Comparison of ENCODE assay signal across 8 cellular contexts in the genomic region with DNA sequence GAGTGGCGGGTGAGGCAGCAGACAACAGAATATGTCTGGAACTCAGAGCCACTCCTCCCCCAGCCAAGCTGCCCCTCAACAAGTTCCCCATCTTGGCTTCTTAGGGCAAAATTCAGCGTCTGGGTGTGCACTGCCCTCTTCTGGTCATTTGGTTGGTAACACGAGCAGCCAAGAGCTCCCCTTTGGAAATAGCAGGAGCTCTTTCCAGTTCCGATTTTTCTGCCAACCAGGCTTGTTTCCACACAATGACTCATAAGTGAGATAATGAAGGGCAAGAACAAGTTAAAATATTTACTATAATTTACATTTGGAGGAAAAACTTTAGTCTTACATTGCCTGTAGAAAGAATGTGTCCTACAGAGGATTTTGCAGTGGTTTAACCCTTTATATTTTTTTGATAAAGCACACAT.
DNase-seq lines count a peak whose midpoint lies in the region; ATAC-seq and TF ChIP-seq lines count a peak whose summit lies in the region.

No MANE protein-coding gene starts in this region.

- peak; percentile 77 for TF ChIP-seq CTCF in AG04449 (IDR thresholded peaks at IDR 0.05; ENCODE audit: insufficient read depth, low read length, missing control alignments)
- peak; percentile 80 for TF ChIP-seq CTCF in GM12864 (IDR thresholded peaks at IDR 0.05; ENCODE audit: low read depth, low read length, missing control alignments)
- TF ChIP-seq CTCF in OCI-LY3 (IDR thresholded peaks at IDR 0.05; ENCODE audit: low read depth, low read length) = peak; percentile 71
- TF ChIP-seq CTCF in ascending aorta (IDR thresholded peaks at IDR 0.05) = peak; percentile 59 to 81 (median 67)
- peak; percentile 87 for TF ChIP-seq CTCF in retinal pigment epithelial cell (conservative IDR thresholded peaks at IDR 0.05; ENCODE audit: low read depth, low read length)

- H3K36me3 ChIP-seq in OCI-LY3 (replicated peaks; ENCODE audit: low read depth, low read length) (no peaks in the 10 kb centered on the region), ascending aorta (no peaks in the 10 kb centered on the region)

- H3K79me2 ChIP-seq in OCI-LY3 (ENCODE audit: low read length) = no peaks in the 10 kb centered on the region

- no peak overlapping the region for H3K4me2 ChIP-seq in OCI-LY3 (ENCODE audit: low read length)

- DNase-seq in AG04449 (ENCODE audit: low read depth, low spot score) (peak; percentile 60), GM12864 (ENCODE audit: low read depth) (peak; percentile 15), HuH-7 (ENCODE audit: low spot score) (peak; percentile 54), ascending aorta (ENCODE audit: low spot score in 2 of 2) (peak in 1 of 2 donors; percentile 79), hepatic stellate cell (ENCODE audit: low spot score) (peak; percentile 62), retinal pigment epithelial cell (ENCODE audit: low read depth) (peak; percentile 44)

- H3K27ac ChIP-seq in OCI-LY3 (ENCODE audit: low read length) = no peak overlapping the region
- no peak overlapping the region for H3K27ac ChIP-seq in ascending aorta

- CTCF ChIA-PET in AG04449 (lab: Yijun Ruan, JAX) = interaction anchor here (0.6 to 20.7 kb wide), 48 partner anchors 9 to 1294 kb away, joined by 3 to 427 read pairs (median 5); no protein-coding TSS in a partner anchor

- no peaks in the 10 kb centered on the region for H3K4me1 ChIP-seq in OCI-LY3 (ENCODE audit: low read length)
- H3K4me1 ChIP-seq in ascending aorta = no peaks in the 10 kb centered on the region

- no peak overlapping the region for H2AFZ ChIP-seq in OCI-LY3 (ENCODE audit: low read depth, low read length)

- no peak overlapping the region for H3K4me3 ChIP-seq in AG04449 (ENCODE audit: low read depth, low read length)
- H3K4me3 ChIP-seq in GM12864 (ENCODE audit: low read depth, low read length) = no peak overlapping the region
- H3K4me3 ChIP-seq in OCI-LY3 (ENCODE audit: low read length) = no peak overlapping the region
- H3K4me3 ChIP-seq in ascending aorta = no peak overlapping the region
- no peak overlapping the region for H3K4me3 ChIP-seq in retinal pigment epithelial cell (ENCODE audit: low read length)

- no peaks in the 10 kb centered on the region for H3K27me3 ChIP-seq in OCI-LY3 (ENCODE audit: low read depth, low read length)
- no peaks in the 10 kb centered on the region for H3K27me3 ChIP-seq in ascending aorta

- intact Hi-C loops in ascending aorta (cut with DNase I) = loop anchor here (1.0 kb wide), 3 partner anchors 139 to 382 kb away; no protein-coding TSS in a partner anchor

- H3K9ac ChIP-seq in OCI-LY3 (ENCODE audit: low read length) = no peak overlapping the region

- POLR2A ChIA-PET in AG04449 (lab: Yijun Ruan, JAX) = interaction anchor here (1.0 kb wide), 1 partner anchor 323 kb away, joined by 4 read pairs; no protein-coding TSS in a partner anchor

- no peak for ATAC-seq in HG03097 (IDR thresholded peaks at IDR 0.05; ENCODE audit: low FRiP score, unreplicated experiment)

- H4K20me1 ChIP-seq in OCI-LY3 (ENCODE audit: insufficient read depth, low read length) = no peaks in the 10 kb centered on the region

- H3K9me3 ChIP-seq in OCI-LY3 (ENCODE audit: insufficient read depth, low read length) (no peaks in the 10 kb centered on the region), ascending aorta (no peaks in the 10 kb centered on the region)
